In genomic region chr15:65032823-65033537, GRCh38 we compare ENCODE assay signal across 8 cellular contexts. TPM values are rescaled to one million over a fixed set of nuclear protein-coding genes. Genes with fewer than 3 reads are reported as not detected.
DNase-seq lines count a peak whose midpoint lies in the region; ATAC-seq and TF ChIP-seq lines count a peak whose summit lies in the region.

No MANE protein-coding gene starts in this region.

- peak; percentile 75 for DNase-seq in G401 (ENCODE audit: low spot score)
- DNase-seq in HuH-7.5 (ENCODE audit: low spot score): peak; percentile 81
- peak; percentile 79 to 92 for DNase-seq in SJSA1 (ENCODE audit: low read depth in 1 of 2, low spot score in 2 of 2)
- DNase-seq in brain microvascular endothelial cell: peak; percentile 47
- peak; percentile 96 for DNase-seq in islet precursor cell
- peak; percentile 3 for DNase-seq in stimulated activated CD4-positive, alpha-beta T cell treated with anti-CD3 and anti-CD28 coated beads, Interleukin-2, amount 100 ng/mL, for 4 hours (ENCODE audit: low read depth)
- no peak for DNase-seq in NK-92 (lab: John Stamatoyannopoulos, UW; ENCODE audit: unreplicated experiment)

- TF ChIP-seq CTCF in brain microvascular endothelial cell (IDR thresholded peaks at IDR 0.05; ENCODE audit: low read depth, low read length, missing control alignments): peak; percentile 93

- H3K9me3 ChIP-seq in SJSA1 (replicated peaks): no peaks in the 10 kb centered on the region

- in situ Hi-C loops in G401 (cut with HindIII; ENCODE audit: low sequenced_read_pairs): no loop called here
- in situ Hi-C loops in brain microvascular endothelial cell (cut with HindIII; ENCODE audit: low pct_ligation_motif_present, low sequenced_read_pairs): no loop called here

- peaks cover 9% of the 10 kb centered on the region for H3K36me3 ChIP-seq in SJSA1
- no peaks in the 10 kb centered on the region for H3K36me3 ChIP-seq in brain microvascular endothelial cell (replicated peaks)

- peak overlapping the region; percentile 38 for H3K27ac ChIP-seq in SJSA1
- no peak overlapping the region for H3K27ac ChIP-seq in brain microvascular endothelial cell

- no peaks in the 10 kb centered on the region for H3K27me3 ChIP-seq in SJSA1 (replicated peaks)
- no peaks in the 10 kb centered on the region for H3K27me3 ChIP-seq in brain microvascular endothelial cell (replicated peaks)

- H3K4me3 ChIP-seq in SJSA1 (no peak overlapping the region), brain microvascular endothelial cell (ENCODE audit: low read depth, low read length) (no peak overlapping the region)

- no peak for ATAC-seq in GM21737 (IDR thresholded peaks at IDR 0.05; ENCODE audit: unreplicated experiment)

- H3K4me1 ChIP-seq in SJSA1 (replicated peaks): peaks cover 25% of the 10 kb centered on the region

RNA-seq across cellular contexts. Expression of gene MTFMT, which starts 3.5 kb away (rescaled TPM):
- total RNA-seq in G401 (2014; rRNA removed; shearing (Covaris generic)): 34.2 and 99.1 TPM in 2 replicates
- 22.1 and 30.4 TPM in 2 replicates for total RNA-seq in SJSA1 (2014; rRNA removed; shearing (Covaris generic))

RNA-seq across cellular contexts. Expression of gene SLC51B, which starts 12.2 kb away (rescaled TPM):
- not detected in 2 replicates for total RNA-seq in G401 (2014; rRNA removed; shearing (Covaris generic))
- 1.1 TPM in 1 of 2 replicates, not detected in the other for total RNA-seq in SJSA1 (2014; rRNA removed; shearing (Covaris generic))

RNA-seq across cellular contexts. Expression of gene RASL12, which starts 34.8 kb away (rescaled TPM):
- not detected in 2 replicates for total RNA-seq in G401 (2014; rRNA removed; shearing (Covaris generic))
- total RNA-seq in SJSA1 (2014; rRNA removed; shearing (Covaris generic)): 175 and 181 TPM in 2 replicates

RNA-seq across cellular contexts. Expression of gene SPG21, which starts 43.3 kb away (rescaled TPM):
- 111 and 115 TPM in 2 replicates for total RNA-seq in G401 (2014; rRNA removed; shearing (Covaris generic))
- total RNA-seq in SJSA1 (2014; rRNA removed; shearing (Covaris generic)): 41.8 and 49.0 TPM in 2 replicates

RNA-seq across cellular contexts. Expression of gene KBTBD13, which starts 43.6 kb away (rescaled TPM):
- total RNA-seq in G401 (2014; rRNA removed; shearing (Covaris generic)): 0.37 TPM in 1 of 2 replicates, not detected in the other
- not detected in 2 replicates for total RNA-seq in SJSA1 (2014; rRNA removed; shearing (Covaris generic))

Comparison
In these comparisons a context has a peak if more than half of its experiments do, and no peak if none do; other contexts are left out.
1. RNA of gene RASL12, which starts 34.8 kb away (total RNA-seq): 175 to 181 TPM in SJSA1; not detected in G401; every median in the first group is over 100 times any median in the second.